ENCODE assay signal across 10 cellular contexts in the genomic region with DNA sequence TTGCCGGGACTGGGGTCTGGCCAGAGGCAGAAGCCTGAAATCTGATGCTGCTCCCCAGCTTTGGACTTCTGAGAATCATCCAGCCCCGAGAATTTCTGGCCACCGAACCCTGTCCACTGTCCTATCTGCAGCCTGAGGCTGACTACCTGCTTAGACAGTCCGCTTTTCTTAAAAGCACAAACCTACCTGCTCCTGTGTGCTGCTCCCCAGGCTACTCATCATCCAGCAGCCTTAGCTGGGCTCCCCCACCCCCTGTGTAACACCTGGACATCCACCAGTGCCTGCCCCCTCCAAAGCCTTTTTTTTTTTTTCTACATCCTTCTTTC.
DNase-seq lines count a peak whose midpoint lies in the region; TF ChIP-seq lines count a peak whose summit lies in the region.
"Had no signal": no experiment of that assay in that cellular context is flagged by ENCODE, and none has a peak within 500 bp of the region (broad histone marks: within the 10 kb centered on the region; RNA-seq: fewer than 3 reads in every experiment).

No MANE protein-coding gene starts in this region.

- H4K20me1 ChIP-seq in mammary epithelial cell (ENCODE audit: insufficient read depth, low read length) = no peaks in the 10 kb centered on the region

- no peaks in the 10 kb centered on the region for H3K79me2 ChIP-seq in mammary epithelial cell (ENCODE audit: insufficient read depth, low read length)

- no peak for TF ChIP-seq CTCF in mammary epithelial cell (conservative IDR thresholded peaks at IDR 0.05 in 1 of 2, IDR thresholded peaks at IDR 0.05 in 1 of 2; ENCODE audit: extremely low read depth in 1 of 2, insufficient read depth in 1 of 2, low read depth in 1 of 2, low read length in 2 of 2)
- no peak for TF ChIP-seq CTCF in tibial nerve (IDR thresholded peaks at IDR 0.05)

- H3K27me3 Mint-ChIP-seq in activated CD4-positive, alpha-beta T cell treated with anti-CD3 and anti-CD28 coated beads, Interleukin-2, amount 10 ng/mL, durations not matched to agents 24 days and 14 days = peaks cover 5% of the 10 kb centered on the region

- WGBS in mammary epithelial cell (ENCODE audit: low coverage, missing lambda C conversion rate) = 76% methylated on average over 3 of the region's 4 CpGs
- WGBS in mesodermal cell (ENCODE audit: insufficient coverage in 2 of 2), 2 experiments = 77 to 88% methylated on average over 4 of the region's 4 CpGs
- 84 to 87% methylated on average over 4 of the region's 4 CpGs for WGBS in tibial nerve, 2 donors

- peaks cover 2% of the 10 kb centered on the region for H3K36me3 Mint-ChIP-seq in activated CD4-positive, alpha-beta T cell treated with anti-CD3 and anti-CD28 coated beads, Interleukin-2, amount 10 ng/mL, durations not matched to agents 24 days and 14 days (ENCODE audit: low read depth)

- no peaks in the 10 kb centered on the region for H3K27me3 ChIP-seq in mammary epithelial cell (ENCODE audit: insufficient read depth, low read length)
- no peaks in the 10 kb centered on the region for H3K27me3 ChIP-seq in tibial nerve

- H3K27ac ChIP-seq in mammary epithelial cell (ENCODE audit: insufficient read depth, low read depth, low read length) = no peak overlapping the region
- H3K27ac ChIP-seq in mesodermal cell (ENCODE audit: low read depth, low read length, severe bottlenecking) = peak overlapping the region; percentile 97
- peak overlapping the region in 3 of 4 donors; percentile 85 to 99 (median 90) for H3K27ac ChIP-seq in tibial nerve

- H3K36me3 ChIP-seq in mammary epithelial cell (ENCODE audit: insufficient read depth, low read length) (no peaks in the 10 kb centered on the region), mesodermal cell (ENCODE audit: control insufficient read depth, insufficient read depth, low read length) (no peaks in the 10 kb centered on the region), tibial nerve (no peaks in the 10 kb centered on the region)

- peak overlapping the region; percentile 3 for H2AFZ ChIP-seq in mammary epithelial cell (ENCODE audit: low read depth, low read length)

- peak overlapping the region; percentile 98 for H3K27ac Mint-ChIP-seq in activated CD4-positive, alpha-beta T cell treated with anti-CD3 and anti-CD28 coated beads, Interleukin-2, amount 10 ng/mL, durations not matched to agents 24 days and 14 days

- no peak for DNase-seq in activated CD4-positive, alpha-beta T cell treated with anti-CD3 and anti-CD28 coated beads, Interleukin-2, amount 10 ng/mL, durations not matched to agents 24 days and 14 days
- DNase-seq in activated CD4-positive, alpha-beta T cell treated with anti-CD3 and anti-CD28 coated beads, Interleukin-2, amount 50 U/mL, for 4 hours = no peak
- DNase-seq in mammary epithelial cell (no peak), tibial nerve (ENCODE audit: low spot score in 2 of 2) (no peak), head of caudate nucleus (no peak), nucleus accumbens (lab: John Stamatoyannopoulos, UW) (no peak), NOMO-1 treated with dmso at 0.1 percent for 144 hours (lab: John Stamatoyannopoulos, UW; ENCODE audit: unreplicated experiment) (no peak)
- DNase-seq: effector CD4-positive, alpha-beta T cell; NCI-H1694 had no signal

- H3K4me3 Mint-ChIP-seq in activated CD4-positive, alpha-beta T cell treated with anti-CD3 and anti-CD28 coated beads, Interleukin-2, amount 10 ng/mL, durations not matched to agents 24 days and 14 days = no peak overlapping the region

- no peak overlapping the region for H3K9ac ChIP-seq in mammary epithelial cell (ENCODE audit: insufficient read depth, low read length)

- no peak for TF ChIP-seq EP300 in tibial nerve (IDR thresholded peaks at IDR 0.05)

- in situ Hi-C loops in mammary epithelial cell (cut with MboI; ENCODE audit: low sequenced_read_pairs in 2 of 2) = no loop called here

- intact Hi-C loops in activated CD4-positive, alpha-beta T cell treated with anti-CD3 and anti-CD28 coated beads, Interleukin-2, amount 10 ng/mL, durations not matched to agents 24 days and 14 days (cut with micrococcal nuclease) = loop anchor here (5.0 kb wide), 2 partner anchors 38 to 417 kb away; a partner anchor contains a TSS
- intact Hi-C loops in mammary epithelial cell (cut with micrococcal nuclease) = no loop called here
- intact Hi-C loops in head of caudate nucleus (cut with DNase I) = loop anchor here (10.0 kb wide), 1 partner anchor 106 kb away; no protein-coding TSS in a partner anchor

- H3K9me3 ChIP-seq in mammary epithelial cell (replicated peaks; ENCODE audit: insufficient read depth, low read length) (no peaks in the 10 kb centered on the region), mesodermal cell (ENCODE audit: control insufficient read depth, low read length) (peaks cover 8% of the 10 kb centered on the region), tibial nerve (peaks cover 0 to 5% (median 0%) of the 10 kb centered on the region in 4 donors)

- BruUV-seq in mammary epithelial cell (replicated peaks; lab: Mats Ljungman, UMichigan) = no TSS peak

- H3K9me3 Mint-ChIP-seq in activated CD4-positive, alpha-beta T cell treated with anti-CD3 and anti-CD28 coated beads, Interleukin-2, amount 10 ng/mL, durations not matched to agents 24 days and 14 days = peaks cover 14% of the 10 kb centered on the region

- CTCF ChIA-PET in mammary epithelial cell (lab: Charles Lee; ENCODE audit: low non-redundant PET) = no interaction called here

- H3K4me1 Mint-ChIP-seq in activated CD4-positive, alpha-beta T cell treated with anti-CD3 and anti-CD28 coated beads, Interleukin-2, amount 10 ng/mL, durations not matched to agents 24 days and 14 days = peaks cover 44% of the 10 kb centered on the region

- H3K4me2 ChIP-seq in mammary epithelial cell (ENCODE audit: insufficient read depth, low read depth, low read length) = no peak overlapping the region

- dilution Hi-C loops in mammary epithelial cell (cut with HindIII; ENCODE audit: low sequenced_read_pairs) = no loop called here

- no peak for TF ChIP-seq POLR2A in tibial nerve (IDR thresholded peaks at IDR 0.05)

- no peak overlapping the region for H3K4me3 ChIP-seq in mammary epithelial cell (replicated peaks in 1 of 3; ENCODE audit: insufficient read depth in 1 of 3, low read depth in 2 of 3, low read length in 3 of 3)
- H3K4me3 ChIP-seq in mesodermal cell (ENCODE audit: extremely low read depth, insufficient read depth, low read length, poor library complexity, severe bottlenecking) = no peak overlapping the region
- no peak overlapping the region for H3K4me3 ChIP-seq in tibial nerve

- H3K4me1 ChIP-seq in mammary epithelial cell (ENCODE audit: insufficient read depth, low read length) = peaks cover 22% of the 10 kb centered on the region
- H3K4me1 ChIP-seq in mesodermal cell (ENCODE audit: control insufficient read depth, insufficient read depth, low read length, poor library complexity, severe bottlenecking) = peaks cover 31% of the 10 kb centered on the region
- H3K4me1 ChIP-seq in tibial nerve = peaks cover 0 to 40% (median 24%) of the 10 kb centered on the region in 4 donors
